1 cellular context compared by ENCODE assay signal in genomic region chr11:75429641-75429901, GRCh38.
TF ChIP-seq lines count a peak whose summit lies in the region.

No MANE protein-coding gene starts in this region.

TF ChIP-seq in GM23338, 12 proteins besides CTCF, POLR2A, EP300 and RAD21 (continued from another document):
- TF ChIP-seq ZNF462 (CRISPR knock-in tag; IDR thresholded peaks at IDR 0.05) (no peak), STAT1 (IDR thresholded peaks at IDR 0.05; ENCODE audit: unreplicated experiment) (no peak), JUNB (IDR thresholded peaks at IDR 0.05; ENCODE audit: unreplicated experiment) (no peak), ZNF114 (CRISPR knock-in tag; IDR thresholded peaks at IDR 0.05) (no peak), ETS1 (IDR thresholded peaks at IDR 0.05) (no peak)
